1 cellular context compared by ENCODE assay signal in the genomic region with DNA sequence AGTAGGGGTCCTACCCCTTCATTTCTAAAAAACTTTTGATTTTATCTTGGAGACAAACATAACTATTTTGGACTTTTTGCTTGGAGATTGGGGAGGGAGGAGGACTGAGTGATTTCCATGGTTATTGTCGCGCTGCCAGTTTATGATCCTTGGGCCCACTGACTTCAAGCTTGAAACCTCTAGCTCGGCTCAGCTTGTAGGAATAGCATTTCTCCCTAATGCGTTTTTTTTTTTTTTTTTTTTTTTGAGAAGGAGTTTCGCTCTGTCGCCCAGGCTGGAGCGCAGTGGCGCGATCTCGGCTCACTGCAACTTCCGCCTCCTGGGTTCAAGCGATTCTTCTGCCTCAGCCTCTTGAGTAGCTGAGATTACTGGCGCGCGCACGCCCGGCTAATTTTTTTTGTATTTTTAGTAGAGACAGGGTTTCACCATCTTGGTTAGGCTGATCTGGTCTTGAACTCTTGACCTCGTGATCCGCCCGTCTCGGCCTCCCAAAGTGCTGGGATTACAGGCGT.
A peak's percentile ranks its signal among the peaks of the same experiment; 100 is the strongest.
TF ChIP-seq lines count a peak whose summit lies in the region.

No MANE protein-coding gene starts in this region.

TF ChIP-seq in GM12878, 131 proteins besides CTCF, POLR2A, EP300 and RAD21:
- TF ChIP-seq, protein P1, sequence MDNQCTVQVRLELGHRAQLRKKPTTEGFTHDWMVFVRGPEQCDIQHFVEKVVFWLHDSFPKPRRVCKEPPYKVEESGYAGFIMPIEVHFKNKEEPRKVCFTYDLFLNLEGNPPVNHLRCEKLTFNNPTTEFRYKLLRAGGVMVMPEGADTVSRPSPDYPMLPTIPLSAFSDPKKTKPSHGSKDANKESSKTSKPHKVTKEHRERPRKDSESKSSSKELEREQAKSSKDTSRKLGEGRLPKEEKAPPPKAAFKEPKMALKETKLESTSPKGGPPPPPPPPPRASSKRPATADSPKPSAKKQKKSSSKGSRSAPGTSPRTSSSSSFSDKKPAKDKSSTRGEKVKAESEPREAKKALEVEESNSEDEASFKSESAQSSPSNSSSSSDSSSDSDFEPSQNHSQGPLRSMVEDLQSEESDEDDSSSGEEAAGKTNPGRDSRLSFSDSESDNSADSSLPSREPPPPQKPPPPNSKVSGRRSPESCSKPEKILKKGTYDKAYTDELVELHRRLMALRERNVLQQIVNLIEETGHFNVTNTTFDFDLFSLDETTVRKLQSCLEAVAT (IDR thresholded peaks at IDR 0.05) = peak; percentile 76
